Comparison of ENCODE assay signal across 9 cellular contexts in the genomic region with DNA sequence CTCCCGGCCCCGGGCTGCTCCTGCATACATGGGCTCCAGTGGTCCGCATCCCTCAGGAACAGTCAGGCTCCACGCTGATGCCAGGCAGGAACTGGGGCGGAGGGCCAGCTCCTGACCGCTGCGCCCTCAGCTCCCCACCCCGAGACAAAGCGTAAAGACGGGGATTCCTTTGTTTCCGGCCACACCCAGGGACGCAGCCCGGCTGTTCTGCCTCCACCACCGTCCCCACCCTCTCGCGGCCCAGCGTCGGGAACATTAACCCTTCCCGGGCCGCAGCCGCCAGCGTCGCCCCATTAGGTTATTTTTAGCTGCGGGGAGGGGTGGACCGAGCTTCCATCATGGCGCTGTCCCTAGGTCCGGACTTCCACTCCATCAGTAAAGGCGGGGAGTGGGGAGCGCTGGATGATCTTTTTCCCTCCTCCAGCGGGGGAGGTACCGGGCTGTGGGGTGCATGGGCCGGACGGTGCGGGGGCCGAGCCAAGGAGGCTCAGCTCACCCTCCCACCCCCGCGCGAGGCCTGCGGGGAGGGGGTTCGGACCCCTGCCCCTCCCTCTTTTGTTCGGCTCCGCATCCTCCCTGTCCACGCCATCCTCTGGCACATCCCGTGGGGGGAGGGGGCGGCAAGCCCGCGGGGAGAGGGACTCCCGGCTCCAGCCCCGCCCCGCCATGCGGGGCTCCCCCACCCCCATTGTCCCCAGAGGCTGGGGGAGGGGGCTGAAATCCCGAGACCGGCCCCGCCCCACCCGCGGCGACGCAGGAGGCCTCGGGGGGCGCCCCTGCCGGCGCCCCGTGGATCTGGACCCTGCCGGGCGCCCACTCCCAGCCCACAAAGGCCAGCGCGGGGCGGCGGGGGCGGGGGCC. TPM values are rescaled to one million over a fixed set of nuclear protein-coding genes. Genes with fewer than 3 reads are reported as not detected.
DNase-seq lines count a peak whose midpoint lies in the region; ATAC-seq and TF ChIP-seq lines count a peak whose summit lies in the region.
"Had no signal": no experiment of that assay in that cellular context is flagged by ENCODE, and none has a peak within 500 bp of the region (broad histone marks: within the 10 kb centered on the region; RNA-seq: fewer than 3 reads in every experiment).

No MANE protein-coding gene starts in this region.

- no peak overlapping the region for H3K27ac ChIP-seq in HEK293 (ENCODE audit: extremely low read depth, low read depth, low read length)
- H3K27ac ChIP-seq in WERI-Rb-1 = peak overlapping the region; percentile 97
- no peak overlapping the region for H3K27ac ChIP-seq in skeletal muscle tissue (ENCODE audit: low read depth, low read length)

- TF ChIP-seq CTCF in HEK293 (tag by site-specific recombination; IDR thresholded peaks at IDR 0.05) = no peak
- TF ChIP-seq CTCF in WERI-Rb-1 (IDR thresholded peaks at IDR 0.05; ENCODE audit: low read depth, low read length) = no peak

- no peak overlapping the region for H3K9ac ChIP-seq in skeletal muscle tissue (ENCODE audit: low read depth in 1 of 3, low read length in 3 of 3)

- H3K36me3 ChIP-seq in HEK293 (ENCODE audit: control insufficient read depth in 2 of 2, insufficient read depth in 1 of 2, low read length in 2 of 2) (no peaks in the 10 kb centered on the region), WERI-Rb-1 (peaks cover 52% of the 10 kb centered on the region), skeletal muscle tissue (ENCODE audit: control insufficient read depth in 3 of 3, insufficient read depth in 3 of 3, low read length in 3 of 3) (no peaks in the 10 kb centered on the region)

- CTCF ChIA-PET in HEK293 (lab: Yijun Ruan, JAX) = interaction anchor here (0.6 kb wide), 1 partner anchor 659 kb away, joined by 4 read pairs; no protein-coding TSS in a partner anchor

- DNase-seq in WERI-Rb-1 (peak; percentile 77), iPS-NIHi11 (ENCODE audit: low spot score) (peak; percentile 44), activated T-cell treated with anti-CD3 and anti-CD28 coated beads for 4 hours (no peak), NOMO-1 (lab: John Stamatoyannopoulos, UW; ENCODE audit: unreplicated experiment in 2 of 2) (no peak), NCI-H2107 treated with DMSO at 0.1 percent for 48 hours (lab: John Stamatoyannopoulos, UW; ENCODE audit: unreplicated experiment) (no peak)
- DNase-seq: activated naive CD4-positive, alpha-beta T cell treated with anti-CD3 and anti-CD28 coated beads, Interleukin-2, amount 10 ng/mL, durations not matched to agents 7 days and 5 days had no signal

- H3K4me1 ChIP-seq in HEK293 (ENCODE audit: control insufficient read depth, insufficient read depth, low read length) = no peaks in the 10 kb centered on the region
- peaks cover 0 to 4% (median 2%) of the 10 kb centered on the region in 3 donors for H3K4me1 ChIP-seq in skeletal muscle tissue (ENCODE audit: control insufficient read depth in 3 of 3, insufficient read depth in 3 of 3, low read length in 3 of 3)

- no peak for ATAC-seq in HG03378 (IDR thresholded peaks at IDR 0.05; ENCODE audit: unreplicated experiment)

- POLR2A ChIA-PET in HEK293 (lab: Yijun Ruan, JAX) = no interaction called here

- no peaks in the 10 kb centered on the region for H3K9me3 ChIP-seq in HEK293 (ENCODE audit: control insufficient read depth, insufficient read depth, low read depth, low read length)
- no peaks in the 10 kb centered on the region for H3K9me3 ChIP-seq in WERI-Rb-1 (ENCODE audit: severe bottlenecking)
- no peaks in the 10 kb centered on the region for H3K9me3 ChIP-seq in skeletal muscle tissue (ENCODE audit: control insufficient read depth in 3 of 3, low read length in 3 of 3)

- H3K4me3 ChIP-seq in HEK293 (ENCODE audit: low read depth, low read length) = peak overlapping the region; percentile 40
- peak overlapping the region; percentile 81 for H3K4me3 ChIP-seq in WERI-Rb-1 (ENCODE audit: low read depth, low read length)
- H3K4me3 ChIP-seq in skeletal muscle tissue (ENCODE audit: low read length in 3 of 3) = peak overlapping the region in 2 of 3 donors; percentile 6 to 14

- no peaks in the 10 kb centered on the region for H3K27me3 ChIP-seq in WERI-Rb-1 (ENCODE audit: insufficient read depth, low read depth, severe bottlenecking)
- H3K27me3 ChIP-seq in skeletal muscle tissue (ENCODE audit: control insufficient read depth in 3 of 3, insufficient read depth in 3 of 3, low read length in 3 of 3) = peaks cover 51 to 76% (median 63%) of the 10 kb centered on the region in 3 donors

TF ChIP-seq in HEK293, 187 proteins besides CTCF, POLR2A, EP300 and RAD21 (continues in another document):
- TF ChIP-seq ZNF777 (tag by site-specific recombination; IDR thresholded peaks at IDR 0.05; ENCODE audit: borderline replicate concordance) (no peak), ZFHX2 (tag by site-specific recombination; conservative IDR thresholded peaks at IDR 0.05) (peak; percentile 56), ZNF341 (tag by site-specific recombination; IDR thresholded peaks at IDR 0.05; ENCODE audit: low read depth) (peak; percentile 98), SCRT2 (tag by site-specific recombination; IDR thresholded peaks at IDR 0.05) (no peak), SP3 (tag by site-specific recombination; IDR thresholded peaks at IDR 0.05) (peak; percentile 78; the same call in 1 of the 2 replicates), ZNF600 (tag by site-specific recombination; IDR thresholded peaks at IDR 0.05) (peak; percentile 82), ZNF114 (tag by site-specific recombination; IDR thresholded peaks at IDR 0.05) (no peak), ZXDB (tag by site-specific recombination; IDR thresholded peaks at IDR 0.05) (no peak), EGR2 (tag by site-specific recombination; IDR thresholded peaks at IDR 0.05; ENCODE audit: low read depth) (peak; percentile 65), ZBTB8A (tag by site-specific recombination; IDR thresholded peaks at IDR 0.05) (peak; percentile 17; the same call in 1 of the 2 replicates), KLF1 (tag by site-specific recombination; IDR thresholded peaks at IDR 0.05) (peak; percentile 92)
- TF ChIP-seq, protein P1, sequence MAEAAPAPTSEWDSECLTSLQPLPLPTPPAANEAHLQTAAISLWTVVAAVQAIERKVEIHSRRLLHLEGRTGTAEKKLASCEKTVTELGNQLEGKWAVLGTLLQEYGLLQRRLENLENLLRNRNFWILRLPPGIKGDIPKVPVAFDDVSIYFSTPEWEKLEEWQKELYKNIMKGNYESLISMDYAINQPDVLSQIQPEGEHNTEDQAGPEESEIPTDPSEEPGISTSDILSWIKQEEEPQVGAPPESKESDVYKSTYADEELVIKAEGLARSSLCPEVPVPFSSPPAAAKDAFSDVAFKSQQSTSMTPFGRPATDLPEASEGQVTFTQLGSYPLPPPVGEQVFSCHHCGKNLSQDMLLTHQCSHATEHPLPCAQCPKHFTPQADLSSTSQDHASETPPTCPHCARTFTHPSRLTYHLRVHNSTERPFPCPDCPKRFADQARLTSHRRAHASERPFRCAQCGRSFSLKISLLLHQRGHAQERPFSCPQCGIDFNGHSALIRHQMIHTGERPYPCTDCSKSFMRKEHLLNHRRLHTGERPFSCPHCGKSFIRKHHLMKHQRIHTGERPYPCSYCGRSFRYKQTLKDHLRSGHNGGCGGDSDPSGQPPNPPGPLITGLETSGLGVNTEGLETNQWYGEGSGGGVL (tag by site-specific recombination; IDR thresholded peaks at IDR 0.05) = peak; percentile 90
- TF ChIP-seq, protein P2, sequence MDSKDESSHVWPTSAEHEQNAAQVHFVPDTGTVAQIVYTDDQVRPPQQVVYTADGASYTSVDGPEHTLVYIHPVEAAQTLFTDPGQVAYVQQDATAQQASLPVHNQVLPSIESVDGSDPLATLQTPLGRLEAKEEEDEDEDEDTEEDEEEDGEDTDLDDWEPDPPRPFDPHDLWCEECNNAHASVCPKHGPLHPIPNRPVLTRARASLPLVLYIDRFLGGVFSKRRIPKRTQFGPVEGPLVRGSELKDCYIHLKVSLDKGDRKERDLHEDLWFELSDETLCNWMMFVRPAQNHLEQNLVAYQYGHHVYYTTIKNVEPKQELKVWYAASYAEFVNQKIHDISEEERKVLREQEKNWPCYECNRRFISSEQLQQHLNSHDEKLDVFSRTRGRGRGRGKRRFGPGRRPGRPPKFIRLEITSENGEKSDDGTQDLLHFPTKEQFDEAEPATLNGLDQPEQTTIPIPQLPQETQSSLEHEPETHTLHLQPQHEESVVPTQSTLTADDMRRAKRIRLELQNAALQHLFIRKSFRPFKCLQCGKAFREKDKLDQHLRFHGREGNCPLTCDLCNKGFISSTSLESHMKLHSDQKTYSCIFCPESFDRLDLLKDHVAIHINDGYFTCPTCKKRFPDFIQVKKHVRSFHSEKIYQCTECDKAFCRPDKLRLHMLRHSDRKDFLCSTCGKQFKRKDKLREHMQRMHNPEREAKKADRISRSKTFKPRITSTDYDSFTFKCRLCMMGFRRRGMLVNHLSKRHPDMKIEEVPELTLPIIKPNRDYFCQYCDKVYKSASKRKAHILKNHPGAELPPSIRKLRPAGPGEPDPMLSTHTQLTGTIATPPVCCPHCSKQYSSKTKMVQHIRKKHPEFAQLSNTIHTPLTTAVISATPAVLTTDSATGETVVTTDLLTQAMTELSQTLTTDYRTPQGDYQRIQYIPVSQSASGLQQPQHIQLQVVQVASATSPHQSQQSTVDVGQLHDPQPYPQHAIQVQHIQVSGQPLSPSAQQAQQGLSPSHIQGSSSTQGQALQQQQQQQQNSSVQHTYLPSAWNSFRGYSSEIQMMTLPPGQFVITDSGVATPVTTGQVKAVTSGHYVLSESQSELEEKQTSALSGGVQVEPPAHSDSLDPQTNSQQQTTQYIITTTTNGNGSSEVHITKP (tag by site-specific recombination; IDR thresholded peaks at IDR 0.05) = peak; percentile 50; the same call in 1 of the 2 replicates
- TF ChIP-seq, protein P3, sequence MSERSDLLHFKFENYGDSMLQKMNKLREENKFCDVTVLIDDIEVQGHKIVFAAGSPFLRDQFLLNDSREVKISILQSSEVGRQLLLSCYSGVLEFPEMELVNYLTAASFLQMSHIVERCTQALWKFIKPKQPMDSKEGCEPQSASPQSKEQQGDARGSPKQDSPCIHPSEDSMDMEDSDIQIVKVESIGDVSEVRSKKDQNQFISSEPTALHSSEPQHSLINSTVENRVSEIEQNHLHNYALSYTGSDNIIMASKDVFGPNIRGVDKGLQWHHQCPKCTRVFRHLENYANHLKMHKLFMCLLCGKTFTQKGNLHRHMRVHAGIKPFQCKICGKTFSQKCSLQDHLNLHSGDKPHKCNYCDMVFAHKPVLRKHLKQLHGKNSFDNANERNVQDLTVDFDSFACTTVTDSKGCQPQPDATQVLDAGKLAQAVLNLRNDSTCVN (tag by site-specific recombination; optimal IDR thresholded peaks at IDR 0.05) = peak; percentile 24

RNA-seq across cellular contexts. Expression of a gene that starts 5.3 kb away (rescaled TPM):
- total RNA-seq in skeletal muscle tissue = 5.7 TPM

Comparison
In these comparisons a context has a peak if more than half of its experiments do, and no peak if none do; other contexts are left out.
1. H3K4me3 ChIP-seq: peak in every context shown above with its lines; median percentile 81 in WERI-Rb-1; 40 in HEK293; 10 in skeletal muscle tissue.
2. DNase-seq: peak in WERI-Rb-1 (single experiment) and iPS-NIHi11 (single experiment); none in activated T-cell treated with anti-CD3 and anti-CD28 coated beads for 4 hours (single experiment), NOMO-1 (0 of 2) and NCI-H2107 treated with DMSO at 0.1 percent for 48 hours (single experiment).